8 cellular contexts compared by ENCODE assay signal in the genomic region with DNA sequence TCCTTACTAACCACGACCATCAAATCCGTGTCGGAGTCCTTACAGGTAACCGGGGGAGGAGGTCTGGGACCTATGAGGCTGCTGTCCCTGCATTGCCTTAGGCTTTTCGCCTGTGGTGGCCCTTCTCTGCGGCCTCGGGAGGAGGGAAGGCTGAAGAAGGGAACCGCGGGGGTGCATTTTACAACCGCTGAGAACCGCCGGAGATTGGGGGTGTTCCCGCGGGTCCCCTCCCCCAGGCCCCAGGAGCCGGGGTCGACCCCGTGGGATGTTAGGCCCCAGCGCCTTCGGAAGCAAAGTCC. TPM values are rescaled to one million over a fixed set of nuclear protein-coding genes. Genes with fewer than 3 reads are reported as not detected.
A peak's percentile ranks its signal among the peaks of the same experiment; 100 is the strongest.
DNase-seq lines count a peak whose midpoint lies in the region; ATAC-seq and TF ChIP-seq lines count a peak whose summit lies in the region.

No MANE protein-coding gene starts in this region.

- H3K27ac Mint-ChIP-seq in immature natural killer cell = peak overlapping the region; percentile 57 to 88 (median 79)

- no peak for TF ChIP-seq CTCF in SK-N-SH (IDR thresholded peaks at IDR 0.05)

- 0% methylated on average over 4 of the region's 19 CpGs for WGBS in SK-N-SH (ENCODE audit: low lambda C conversion rate)

- peaks cover 23% of the 10 kb centered on the region for H3F3A ChIP-seq in SK-N-SH (replicated peaks; ENCODE audit: insufficient read depth)

- H3K27ac ChIP-seq in SK-N-SH (ENCODE audit: low read depth in 2 of 2, low read length in 1 of 2) (peak overlapping the region; percentile 79 to 93), temporal lobe (ENCODE audit: low read depth, low read length) (peak overlapping the region; percentile 84)

- H4K20me1 ChIP-seq in SK-N-SH (ENCODE audit: insufficient read depth) = peaks cover 4% of the 10 kb centered on the region; the same call in 1 of the 2 replicates

- TF ChIP-seq RAD21 in SK-N-SH (IDR thresholded peaks at IDR 0.05; ENCODE audit: low read length) = no peak

- CTCF ChIA-PET in SK-N-SH (lab: Yijun Ruan, JAX) = interaction anchor here (1.0 to 1.7 kb wide), 3 partner anchors 9 to 24 kb away, joined by 3 to 6 read pairs (median 4); no protein-coding TSS in a partner anchor

- no peaks in the 10 kb centered on the region for H3K36me3 Mint-ChIP-seq in activated T-cell treated with anti-CD3 and anti-CD28 coated beads, Interleukin-2, amount 50 U/mL, for 4 hours (ENCODE audit: insufficient read depth)
- no peaks in the 10 kb centered on the region for H3K36me3 Mint-ChIP-seq in immature natural killer cell

- ATAC-seq in SK-N-SH treated with all-trans-retinoic acid at 6 μM for 48 hours = no peak
- ATAC-seq in activated T-cell treated with anti-CD3 and anti-CD28 coated beads, Interleukin-2, amount 50 U/mL, for 4 hours = peak; percentile 1 to 8
- ATAC-seq in GM21423 (IDR thresholded peaks at IDR 0.05; ENCODE audit: unreplicated experiment) = no peak

- H3K4me3 Mint-ChIP-seq in activated T-cell treated with anti-CD3 and anti-CD28 coated beads, Interleukin-2, amount 50 U/mL, for 4 hours = peak overlapping the region; percentile 86
- peak overlapping the region; percentile 95 to 99 (median 98) for H3K4me3 Mint-ChIP-seq in immature natural killer cell

- H3K79me2 ChIP-seq in SK-N-SH (ENCODE audit: insufficient read depth) = peaks cover 13% of the 10 kb centered on the region; the same call in 1 of the 2 replicates

- H3K4me1 Mint-ChIP-seq in activated T-cell treated with anti-CD3 and anti-CD28 coated beads, Interleukin-2, amount 50 U/mL, for 4 hours (ENCODE audit: low read depth) = peaks cover 40% of the 10 kb centered on the region
- H3K4me1 Mint-ChIP-seq in immature natural killer cell = peaks cover 19 to 20% of the 10 kb centered on the region in 2 donors

- peak overlapping the region; percentile 98 for H2AFZ ChIP-seq in SK-N-SH (ENCODE audit: low read depth)

- TF ChIP-seq EP300 in SK-N-SH (IDR thresholded peaks at IDR 0.05; ENCODE audit: borderline replicate concordance in 1 of 2, low read depth in 1 of 2, low read length in 1 of 2) = no peak

- H3K27me3 ChIP-seq in SK-N-SH (ENCODE audit: insufficient read depth) = no peaks in the 10 kb centered on the region

- H3K4me2 ChIP-seq in SK-N-SH = peak overlapping the region; percentile 98

- H3K4me3 ChIP-seq in SK-N-SH (ENCODE audit: low read depth in 2 of 2, low read length in 1 of 2) = peak overlapping the region; percentile 96 to 98

- no peaks in the 10 kb centered on the region for H3K36me3 ChIP-seq in SK-N-SH (replicated peaks in 1 of 2; ENCODE audit: control insufficient read depth in 1 of 2, insufficient read depth in 2 of 2, low read length in 1 of 2)

- peaks cover 0 to 5% of the 10 kb centered on the region in 2 experiments; a peak in 3 of 4 replicates for H3K4me1 ChIP-seq in SK-N-SH (ENCODE audit: control insufficient read depth in 1 of 2, insufficient read depth in 2 of 2, low read depth in 1 of 2, low read length in 1 of 2)

- H3K9me3 ChIP-seq in SK-N-SH = no peaks in the 10 kb centered on the region

- no peaks in the 10 kb centered on the region for H3K9me3 Mint-ChIP-seq in activated T-cell treated with anti-CD3 and anti-CD28 coated beads, Interleukin-2, amount 50 U/mL, for 4 hours
- no peaks in the 10 kb centered on the region for H3K9me3 Mint-ChIP-seq in immature natural killer cell

- no peaks in the 10 kb centered on the region for H3K9me2 ChIP-seq in SK-N-SH

- peak overlapping the region; percentile 70 for H3K9ac ChIP-seq in SK-N-SH

- POLR2A ChIA-PET in SK-N-SH (lab: Yijun Ruan, JAX) = interaction anchor here (1.3 kb wide), 1 partner anchor 10 kb away, joined by 4 read pairs; no protein-coding TSS in a partner anchor

- H3K27me3 Mint-ChIP-seq in activated T-cell treated with anti-CD3 and anti-CD28 coated beads, Interleukin-2, amount 50 U/mL, for 4 hours (ENCODE audit: low read depth) = no peaks in the 10 kb centered on the region
- peaks cover 3 to 6% (median 4%) of the 10 kb centered on the region in 3 donors for H3K27me3 Mint-ChIP-seq in immature natural killer cell (ENCODE audit: low read depth in 3 of 3)

- DNase-seq in SK-N-SH (no peak), immature natural killer cell (no peak), KG1 (lab: John Stamatoyannopoulos, UW) (no peak)
- DNase-seq in activated T-cell treated with anti-CD3 and anti-CD28 coated beads, Interleukin-2, amount 50 U/mL, for 4 hours = no peak
- no peak for DNase-seq in activated CD4-positive, alpha-beta T cell treated with anti-CD3 and anti-CD28 coated beads, Interleukin-2, amount 50 U/mL, for 1 hour

TF ChIP-seq in SK-N-SH, 30 proteins besides CTCF, POLR2A, EP300 and RAD21 (continues in another document):
- no peak; the same call in 1 of the 2 replicates for TF ChIP-seq YY1 (IDR thresholded peaks at IDR 0.05; ENCODE audit: low read depth)
- TF ChIP-seq GABPA (IDR thresholded peaks at IDR 0.05; ENCODE audit: low read depth) = no peak
- no peak for TF ChIP-seq GATA2 (CRISPR knock-in tag; IDR thresholded peaks at IDR 0.05)
- TF ChIP-seq, protein P1, sequence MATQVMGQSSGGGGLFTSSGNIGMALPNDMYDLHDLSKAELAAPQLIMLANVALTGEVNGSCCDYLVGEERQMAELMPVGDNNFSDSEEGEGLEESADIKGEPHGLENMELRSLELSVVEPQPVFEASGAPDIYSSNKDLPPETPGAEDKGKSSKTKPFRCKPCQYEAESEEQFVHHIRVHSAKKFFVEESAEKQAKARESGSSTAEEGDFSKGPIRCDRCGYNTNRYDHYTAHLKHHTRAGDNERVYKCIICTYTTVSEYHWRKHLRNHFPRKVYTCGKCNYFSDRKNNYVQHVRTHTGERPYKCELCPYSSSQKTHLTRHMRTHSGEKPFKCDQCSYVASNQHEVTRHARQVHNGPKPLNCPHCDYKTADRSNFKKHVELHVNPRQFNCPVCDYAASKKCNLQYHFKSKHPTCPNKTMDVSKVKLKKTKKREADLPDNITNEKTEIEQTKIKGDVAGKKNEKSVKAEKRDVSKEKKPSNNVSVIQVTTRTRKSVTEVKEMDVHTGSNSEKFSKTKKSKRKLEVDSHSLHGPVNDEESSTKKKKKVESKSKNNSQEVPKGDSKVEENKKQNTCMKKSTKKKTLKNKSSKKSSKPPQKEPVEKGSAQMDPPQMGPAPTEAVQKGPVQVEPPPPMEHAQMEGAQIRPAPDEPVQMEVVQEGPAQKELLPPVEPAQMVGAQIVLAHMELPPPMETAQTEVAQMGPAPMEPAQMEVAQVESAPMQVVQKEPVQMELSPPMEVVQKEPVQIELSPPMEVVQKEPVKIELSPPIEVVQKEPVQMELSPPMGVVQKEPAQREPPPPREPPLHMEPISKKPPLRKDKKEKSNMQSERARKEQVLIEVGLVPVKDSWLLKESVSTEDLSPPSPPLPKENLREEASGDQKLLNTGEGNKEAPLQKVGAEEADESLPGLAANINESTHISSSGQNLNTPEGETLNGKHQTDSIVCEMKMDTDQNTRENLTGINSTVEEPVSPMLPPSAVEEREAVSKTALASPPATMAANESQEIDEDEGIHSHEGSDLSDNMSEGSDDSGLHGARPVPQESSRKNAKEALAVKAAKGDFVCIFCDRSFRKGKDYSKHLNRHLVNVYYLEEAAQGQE (IDR thresholded peaks at IDR 0.05; ENCODE audit: low read depth, low read length) = no peak
- TF ChIP-seq TAF1 (IDR thresholded peaks at IDR 0.05; ENCODE audit: borderline replicate concordance, low read depth, low read length) = no peak
- no peak for TF ChIP-seq TCF12 (IDR thresholded peaks at IDR 0.05)

TF ChIP-seq in SK-N-SH treated with all-trans-retinoic acid at 6 μM for 48 hours, 23 proteins besides CTCF, POLR2A, EP300 and RAD21 (continues in another document):
- no peak for TF ChIP-seq ESRRG (CRISPR knock-in tag; IDR thresholded peaks at IDR 0.05)
- TF ChIP-seq, protein P2, sequence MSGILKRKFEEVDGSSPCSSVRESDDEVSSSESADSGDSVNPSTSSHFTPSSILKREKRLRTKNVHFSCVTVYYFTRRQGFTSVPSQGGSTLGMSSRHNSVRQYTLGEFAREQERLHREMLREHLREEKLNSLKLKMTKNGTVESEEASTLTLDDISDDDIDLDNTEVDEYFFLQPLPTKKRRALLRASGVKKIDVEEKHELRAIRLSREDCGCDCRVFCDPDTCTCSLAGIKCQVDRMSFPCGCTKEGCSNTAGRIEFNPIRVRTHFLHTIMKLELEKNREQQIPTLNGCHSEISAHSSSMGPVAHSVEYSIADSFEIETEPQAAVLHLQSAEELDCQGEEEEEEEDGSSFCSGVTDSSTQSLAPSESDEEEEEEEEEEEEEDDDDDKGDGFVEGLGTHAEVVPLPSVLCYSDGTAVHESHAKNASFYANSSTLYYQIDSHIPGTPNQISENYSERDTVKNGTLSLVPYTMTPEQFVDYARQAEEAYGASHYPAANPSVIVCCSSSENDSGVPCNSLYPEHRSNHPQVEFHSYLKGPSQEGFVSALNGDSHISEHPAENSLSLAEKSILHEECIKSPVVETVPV (CRISPR knock-in tag; IDR thresholded peaks at IDR 0.05) = no peak
- no peak for TF ChIP-seq ZNF565 (CRISPR knock-in tag; conservative IDR thresholded peaks at IDR 0.05; ENCODE audit: low read depth)
- no peak for TF ChIP-seq OSR1 (CRISPR knock-in tag; IDR thresholded peaks at IDR 0.05)
- no peak for TF ChIP-seq ARNTL (CRISPR knock-in tag; IDR thresholded peaks at IDR 0.05; ENCODE audit: borderline replicate concordance, low read depth)
- TF ChIP-seq, protein P3, sequence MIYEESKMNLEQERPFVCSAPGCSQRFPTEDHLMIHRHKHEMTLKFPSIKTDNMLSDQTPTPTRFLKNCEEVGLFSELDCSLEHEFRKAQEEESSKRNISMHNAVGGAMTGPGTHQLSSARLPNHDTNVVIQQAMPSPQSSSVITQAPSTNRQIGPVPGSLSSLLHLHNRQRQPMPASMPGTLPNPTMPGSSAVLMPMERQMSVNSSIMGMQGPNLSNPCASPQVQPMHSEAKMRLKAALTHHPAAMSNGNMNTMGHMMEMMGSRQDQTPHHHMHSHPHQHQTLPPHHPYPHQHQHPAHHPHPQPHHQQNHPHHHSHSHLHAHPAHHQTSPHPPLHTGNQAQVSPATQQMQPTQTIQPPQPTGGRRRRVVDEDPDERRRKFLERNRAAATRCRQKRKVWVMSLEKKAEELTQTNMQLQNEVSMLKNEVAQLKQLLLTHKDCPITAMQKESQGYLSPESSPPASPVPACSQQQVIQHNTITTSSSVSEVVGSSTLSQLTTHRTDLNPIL (CRISPR knock-in tag; IDR thresholded peaks at IDR 0.05; ENCODE audit: low read depth) = no peak
- TF ChIP-seq ZFP30 (CRISPR knock-in tag; IDR thresholded peaks at IDR 0.05) = no peak
- TF ChIP-seq ZC3H10 (CRISPR knock-in tag; IDR thresholded peaks at IDR 0.05) = no peak

RNA-seq across cellular contexts. Expression of a gene that starts 0.5 kb away (rescaled TPM):
- polyA plus RNA-seq in SK-N-SH (2012; rRNA removed) (6.9 and 8.8 TPM in 2 replicates), immature natural killer cell (1 to 10 TPM in 2 of 3 donors, not detected in 1; 2.1 to 4.4 TPM)
- polyA plus RNA-seq in SK-N-SH (2012; cell fraction: cytosol; rRNA removed) = 8.6 and 10.0 TPM in 2 replicates
- 3.4 and 8.3 TPM in 2 replicates for polyA plus RNA-seq in SK-N-SH (2012; cell fraction: nucleus; rRNA removed)
- 10 to 100 TPM; 26.2 to 30.7 (median 28.4) TPM for total RNA-seq in activated T-cell treated with anti-CD3 and anti-CD28 coated beads, Interleukin-2, amount 50 U/mL, for 4 hours
- total RNA-seq in temporal lobe = 82.4 TPM

RNA-seq across cellular contexts. Expression of a gene that starts 22.3 kb away (rescaled TPM):
- polyA plus RNA-seq in SK-N-SH (2012; rRNA removed) (not detected in 2 replicates), immature natural killer cell (not detected)
- not detected in 2 replicates for polyA plus RNA-seq in SK-N-SH (2012; cell fraction: cytosol; rRNA removed)
- not detected in 2 replicates for polyA plus RNA-seq in SK-N-SH (2012; cell fraction: nucleus; rRNA removed)
- total RNA-seq in activated T-cell treated with anti-CD3 and anti-CD28 coated beads, Interleukin-2, amount 50 U/mL, for 4 hours = not detected
- total RNA-seq in temporal lobe = not detected

Comparison
In these comparisons a context has a peak if more than half of its experiments do, and no peak if none do; other contexts are left out.
1. ATAC-seq: peak in activated T-cell treated with anti-CD3 and anti-CD28 coated beads, Interleukin-2, amount 50 U/mL, for 4 hours (2 of 2); none in SK-N-SH treated with all-trans-retinoic acid at 6 μM for 48 hours (single experiment) and GM21423 (single experiment).